In genomic region chr22:21628386-21629261, GRCh38 we compare ENCODE assay signal across 8 cellular contexts. TPM values are rescaled to one million over a fixed set of nuclear protein-coding genes. Genes with fewer than 3 reads are reported as not detected.
DNase-seq lines count a peak whose midpoint lies in the region; ATAC-seq and TF ChIP-seq lines count a peak whose summit lies in the region.

No MANE protein-coding gene starts in this region.

- intact Hi-C loops in MCF 10A (cut with micrococcal nuclease) = loop anchor here (1.0 kb wide), 1 partner anchor 14 kb away; the partner anchor contains the start of gene SDF2L1

- TF ChIP-seq CTCF in MCF 10A (IDR thresholded peaks at IDR 0.05; ENCODE audit: unreplicated experiment) = no peak

- peak overlapping the region; percentile 95 for H3K4me2 ChIP-seq in BLaER1

- H4K20me1 ChIP-seq in BLaER1 = peaks cover 50% of the 10 kb centered on the region

- CTCF ChIA-PET in MCF 10A (lab: Yijun Ruan, JAX) = interaction anchor here (0.6 to 5.8 kb wide), 13 partner anchors 10 to 1059 kb away, joined by 3 to 69 read pairs (median 4); partner anchors contain the start of gene SDF2L1

- 0 out of 2 replicates have a peak, but pooled peaks cover 7% of the 10 kb centered on the region for H3K9me3 ChIP-seq in BLaER1
- no peaks in the 10 kb centered on the region for H3K9me3 ChIP-seq in mesodermal cell (ENCODE audit: control insufficient read depth, low read length)

- ATAC-seq in HG03354 (IDR thresholded peaks at IDR 0.05; ENCODE audit: poor library complexity, severe bottlenecking, unreplicated experiment) (peak; percentile 11), HG03025 (IDR thresholded peaks at IDR 0.05; ENCODE audit: low FRiP score, unreplicated experiment) (no peak)

- H3K9me3 Mint-ChIP-seq in MCF 10A (ENCODE audit: unreplicated experiment) = no peaks in the 10 kb centered on the region

- H3K27ac ChIP-seq in BLaER1 = peak overlapping the region; percentile 99
- no peak overlapping the region for H3K27ac ChIP-seq in mesodermal cell (ENCODE audit: low read depth, low read length, severe bottlenecking)

- peaks cover 51% of the 10 kb centered on the region for H3K36me3 Mint-ChIP-seq in MCF 10A (ENCODE audit: insufficient read depth, unreplicated experiment)

- POLR2A ChIA-PET in MCF 10A (lab: Yijun Ruan, JAX) = interaction anchor here (0.6 to 4.6 kb wide), 12 partner anchors 9 to 528 kb away, joined by 3 to 80 read pairs (median 5); partner anchors contain the start of genes PPIL2, SDF2L1 and UBE2L3

- H3K36me3 ChIP-seq in BLaER1 = peaks cover 43% of the 10 kb centered on the region
- peaks cover 20% of the 10 kb centered on the region for H3K36me3 ChIP-seq in mesodermal cell (ENCODE audit: control insufficient read depth, insufficient read depth, low read length)

- peak overlapping the region; percentile 83 for H3K27ac Mint-ChIP-seq in MCF 10A (ENCODE audit: low read depth, unreplicated experiment)

- no peaks in the 10 kb centered on the region for H3K27me3 Mint-ChIP-seq in MCF 10A (ENCODE audit: insufficient read depth, unreplicated experiment)

- 92 to 95% methylated on average over 64 to 69 of the region's 74 CpGs for WGBS in mesodermal cell (ENCODE audit: insufficient coverage in 2 of 2), 2 experiments

- H3K4me3 ChIP-seq in BLaER1 (peak overlapping the region; percentile 96), mesodermal cell (ENCODE audit: extremely low read depth, insufficient read depth, low read length, poor library complexity, severe bottlenecking) (peak overlapping the region; percentile 95)

- peaks cover 16% of the 10 kb centered on the region for H3K4me1 Mint-ChIP-seq in MCF 10A (ENCODE audit: insufficient read depth, unreplicated experiment)

- H3K27me3 ChIP-seq in BLaER1 = no peaks in the 10 kb centered on the region

- H3K4me1 ChIP-seq in BLaER1 (peaks cover 61% of the 10 kb centered on the region), mesodermal cell (ENCODE audit: control insufficient read depth, insufficient read depth, low read length, poor library complexity, severe bottlenecking) (peaks cover 4% of the 10 kb centered on the region)

- peak overlapping the region; percentile 86 for H3K4me3 Mint-ChIP-seq in MCF 10A (ENCODE audit: unreplicated experiment)

- BruUV-seq in MCF 10A (replicated peaks; lab: Mats Ljungman, UMichigan) = no TSS peak

- peak overlapping the region; percentile 98; the same call in 1 of the 2 replicates for H3K9ac ChIP-seq in BLaER1

- DNase-seq in MCF 10A (ENCODE audit: unreplicated experiment) (no peak), retina (no peak), NCI-H510A (lab: John Stamatoyannopoulos, UW) (no peak)
- DNase-seq in stimulated activated CD8-positive, alpha-beta memory T cell treated with anti-CD3 and anti-CD28 coated beads, Interleukin-4, amount 100 ng/mL, for 48 hours = no peak

RNA-seq across cellular contexts. Expression of gene YDJC, which starts 1.2 kb away (rescaled TPM):
- total RNA-seq in MCF 10A (2022) = 58.6 and 83.5 TPM in 2 replicates
- 12.3 TPM for polyA plus RNA-seq in mesodermal cell (2013, experiment 1 of 2)
- 10.1 TPM for polyA plus RNA-seq in mesodermal cell (2013, experiment 2 of 2)

RNA-seq across cellular contexts. Expression of gene CCDC116, which starts 3.9 kb away (rescaled TPM):
- 0.21 TPM in 1 of 2 replicates, not detected in the other for total RNA-seq in MCF 10A (2022)
- 0.18 TPM for polyA plus RNA-seq in mesodermal cell (2013, experiment 1 of 2)
- 0.30 TPM for polyA plus RNA-seq in mesodermal cell (2013, experiment 2 of 2)

RNA-seq across cellular contexts. Expression of gene SDF2L1, which starts 13.5 kb away (rescaled TPM):
- 91.5 and 123 TPM in 2 replicates for total RNA-seq in MCF 10A (2022)
- polyA plus RNA-seq in mesodermal cell (2013, experiment 1 of 2) = 35.1 TPM
- 28.8 TPM for polyA plus RNA-seq in mesodermal cell (2013, experiment 2 of 2)

RNA-seq across cellular contexts. Expression of gene PPIL2, which starts 37.2 kb away (rescaled TPM):
- total RNA-seq in MCF 10A (2022) = 34.4 and 41.3 TPM in 2 replicates
- polyA plus RNA-seq in mesodermal cell (2013, experiment 1 of 2) = 30.2 TPM
- polyA plus RNA-seq in mesodermal cell (2013, experiment 2 of 2) = 27.8 TPM
